ENCODE assay signal across 1 cellular context in genomic region chr1:164748253-164748899, GRCh38.
TF ChIP-seq lines count a peak whose summit lies in the region.

No MANE protein-coding gene starts in this region.

TF ChIP-seq in K562, 482 proteins besides CTCF, POLR2A, EP300 and RAD21 (continued from another document and continues in another):
- TF ChIP-seq RREB1 (CRISPR knock-in tag; IDR thresholded peaks at IDR 0.05) (no peak), RBM34 (IDR thresholded peaks at IDR 0.05; ENCODE audit: borderline replicate concordance, insufficient read depth, low read length) (no peak), CBX2 (IDR thresholded peaks at IDR 0.05; ENCODE audit: insufficient read depth, low read length, poor library complexity, severe bottlenecking) (no peak), PURB (CRISPR knock-in tag; IDR thresholded peaks at IDR 0.05; ENCODE audit: low read depth) (no peak), EGR1 (conservative IDR thresholded peaks at IDR 0.05) (no peak), ZNF785 (CRISPR knock-in tag; IDR thresholded peaks at IDR 0.05) (no peak), POU5F1 (IDR thresholded peaks at IDR 0.05; ENCODE audit: borderline replicate concordance, low read depth, low read length, partially characterized antibody) (no peak), SUPT5H (IDR thresholded peaks at IDR 0.05) (no peak), TGIF2 (CRISPR knock-in tag; IDR thresholded peaks at IDR 0.05) (no peak), SMARCC2 (IDR thresholded peaks at IDR 0.05; ENCODE audit: low read depth) (no peak), MBD2 (IDR thresholded peaks at IDR 0.05; ENCODE audit: borderline replicate concordance, low read depth) (no peak), ZNF778 (CRISPR knock-in tag; IDR thresholded peaks at IDR 0.05) (no peak), PREB (CRISPR knock-in tag; IDR thresholded peaks at IDR 0.05) (no peak), FOXO4 (CRISPR knock-in tag; IDR thresholded peaks at IDR 0.05) (no peak), ILF3 (IDR thresholded peaks at IDR 0.05; ENCODE audit: borderline replicate concordance) (no peak), LARP7 (IDR thresholded peaks at IDR 0.05) (no peak), SMAD2 (IDR thresholded peaks at IDR 0.05; ENCODE audit: low read depth, low read length) (no peak), CTBP1 (IDR thresholded peaks at IDR 0.05; ENCODE audit: borderline replicate concordance) (peak; percentile 71), MED1 (CRISPR knock-in tag; IDR thresholded peaks at IDR 0.05; ENCODE audit: borderline replicate concordance) (no peak), MTA1 (IDR thresholded peaks at IDR 0.05; ENCODE audit: borderline replicate concordance) (no peak), TBP (optimal IDR thresholded peaks at IDR 0.05; ENCODE audit: low read depth, low read length) (no peak), ETV1 (tag; conservative IDR thresholded peaks at IDR 0.05; ENCODE audit: low read depth) (no peak), STAG1 (CRISPR knock-in tag; IDR thresholded peaks at IDR 0.05; ENCODE audit: borderline replicate concordance) (no peak), NELFE (IDR thresholded peaks at IDR 0.05; ENCODE audit: insufficient read depth, insufficient read length) (no peak), MLX (CRISPR knock-in tag; conservative IDR thresholded peaks at IDR 0.05) (no peak), GABPA (tag; conservative IDR thresholded peaks at IDR 0.05; ENCODE audit: low read depth) (no peak), SFPQ (IDR thresholded peaks at IDR 0.05; ENCODE audit: low read depth, low read length) (no peak), DPF2 (IDR thresholded peaks at IDR 0.05) (no peak), CEBPG (CRISPR knock-in tag; IDR thresholded peaks at IDR 0.05) (peak; percentile 80), CEBPG (tag; conservative IDR thresholded peaks at IDR 0.05 in 1 of 2, IDR thresholded peaks at IDR 0.05 in 1 of 2) (peak; percentile 80 to 86), ZEB2 (IDR thresholded peaks at IDR 0.05) (0 out of 2 replicates have a peak, but pooled peaks have one; percentile 25), GMEB1 (CRISPR knock-in tag; IDR thresholded peaks at IDR 0.05) (no peak), ZNF431 (CRISPR knock-in tag; IDR thresholded peaks at IDR 0.05) (no peak), HDAC1 (IDR thresholded peaks at IDR 0.05) (0 out of 4 replicates have a peak, but pooled peaks of 1 of the 2 experiments have one; percentile 44), BRF1 (IDR thresholded peaks at IDR 0.05; ENCODE audit: borderline replicate concordance, extremely low read depth, insufficient read length) (no peak), PTBP1 (IDR thresholded peaks at IDR 0.05; ENCODE audit: low read depth, low read length) (no peak)
- TF ChIP-seq, protein P1, sequence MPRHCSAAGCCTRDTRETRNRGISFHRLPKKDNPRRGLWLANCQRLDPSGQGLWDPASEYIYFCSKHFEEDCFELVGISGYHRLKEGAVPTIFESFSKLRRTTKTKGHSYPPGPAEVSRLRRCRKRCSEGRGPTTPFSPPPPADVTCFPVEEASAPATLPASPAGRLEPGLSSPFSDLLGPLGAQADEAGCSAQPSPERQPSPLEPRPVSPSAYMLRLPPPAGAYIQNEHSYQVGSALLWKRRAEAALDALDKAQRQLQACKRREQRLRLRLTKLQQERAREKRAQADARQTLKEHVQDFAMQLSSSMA (CRISPR knock-in tag; IDR thresholded peaks at IDR 0.05), result no peak
- TF ChIP-seq, protein P2, sequence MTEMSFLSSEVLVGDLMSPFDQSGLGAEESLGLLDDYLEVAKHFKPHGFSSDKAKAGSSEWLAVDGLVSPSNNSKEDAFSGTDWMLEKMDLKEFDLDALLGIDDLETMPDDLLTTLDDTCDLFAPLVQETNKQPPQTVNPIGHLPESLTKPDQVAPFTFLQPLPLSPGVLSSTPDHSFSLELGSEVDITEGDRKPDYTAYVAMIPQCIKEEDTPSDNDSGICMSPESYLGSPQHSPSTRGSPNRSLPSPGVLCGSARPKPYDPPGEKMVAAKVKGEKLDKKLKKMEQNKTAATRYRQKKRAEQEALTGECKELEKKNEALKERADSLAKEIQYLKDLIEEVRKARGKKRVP (CRISPR knock-in tag; IDR thresholded peaks at IDR 0.05), result 0 out of 2 replicates have a peak, but pooled peaks have one; percentile 47
- TF ChIP-seq, protein P3, sequence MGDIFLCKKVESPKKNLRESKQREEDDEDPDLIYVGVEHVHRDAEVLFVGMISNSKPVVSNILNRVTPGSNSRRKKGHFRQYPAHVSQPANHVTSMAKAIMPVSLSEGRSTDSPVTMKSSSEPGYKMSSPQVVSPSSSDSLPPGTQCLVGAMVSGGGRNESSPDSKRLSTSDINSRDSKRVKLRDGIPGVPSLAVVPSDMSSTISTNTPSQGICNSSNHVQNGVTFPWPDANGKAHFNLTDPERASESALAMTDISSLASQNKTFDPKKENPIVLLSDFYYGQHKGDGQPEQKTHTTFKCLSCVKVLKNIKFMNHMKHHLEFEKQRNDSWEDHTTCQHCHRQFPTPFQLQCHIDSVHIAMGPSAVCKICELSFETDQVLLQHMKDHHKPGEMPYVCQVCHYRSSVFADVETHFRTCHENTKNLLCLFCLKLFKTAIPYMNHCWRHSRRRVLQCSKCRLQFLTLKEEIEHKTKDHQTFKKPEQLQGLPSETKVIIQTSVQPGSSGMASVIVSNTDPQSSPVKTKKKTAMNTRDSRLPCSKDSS (IDR thresholded peaks at IDR 0.05; ENCODE audit: low read depth, partially characterized antibody), result no peak
- TF ChIP-seq, protein P4, sequence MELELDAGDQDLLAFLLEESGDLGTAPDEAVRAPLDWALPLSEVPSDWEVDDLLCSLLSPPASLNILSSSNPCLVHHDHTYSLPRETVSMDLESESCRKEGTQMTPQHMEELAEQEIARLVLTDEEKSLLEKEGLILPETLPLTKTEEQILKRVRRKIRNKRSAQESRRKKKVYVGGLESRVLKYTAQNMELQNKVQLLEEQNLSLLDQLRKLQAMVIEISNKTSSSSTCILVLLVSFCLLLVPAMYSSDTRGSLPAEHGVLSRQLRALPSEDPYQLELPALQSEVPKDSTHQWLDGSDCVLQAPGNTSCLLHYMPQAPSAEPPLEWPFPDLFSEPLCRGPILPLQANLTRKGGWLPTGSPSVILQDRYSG (tag; conservative IDR thresholded peaks at IDR 0.05; ENCODE audit: low read depth), result no peak
- TF ChIP-seq, protein P5, sequence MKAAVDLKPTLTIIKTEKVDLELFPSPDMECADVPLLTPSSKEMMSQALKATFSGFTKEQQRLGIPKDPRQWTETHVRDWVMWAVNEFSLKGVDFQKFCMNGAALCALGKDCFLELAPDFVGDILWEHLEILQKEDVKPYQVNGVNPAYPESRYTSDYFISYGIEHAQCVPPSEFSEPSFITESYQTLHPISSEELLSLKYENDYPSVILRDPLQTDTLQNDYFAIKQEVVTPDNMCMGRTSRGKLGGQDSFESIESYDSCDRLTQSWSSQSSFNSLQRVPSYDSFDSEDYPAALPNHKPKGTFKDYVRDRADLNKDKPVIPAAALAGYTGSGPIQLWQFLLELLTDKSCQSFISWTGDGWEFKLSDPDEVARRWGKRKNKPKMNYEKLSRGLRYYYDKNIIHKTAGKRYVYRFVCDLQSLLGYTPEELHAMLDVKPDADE (conservative IDR thresholded peaks at IDR 0.05; ENCODE audit: control insufficient read depth, low read depth, low read length), result no peak
